ENCODE assay signal across 20 cellular contexts in genomic region chr10:28577506-28577905, GRCh38. TPM values are rescaled to one million over a fixed set of nuclear protein-coding genes. Genes with fewer than 3 reads are reported as not detected.
DNase-seq lines count a peak whose midpoint lies in the region; ATAC-seq, FAIRE-seq and TF ChIP-seq lines count a peak whose summit lies in the region.
"Had no signal": no experiment of that assay in that cellular context is flagged by ENCODE, and none has a peak within 500 bp of the region (broad histone marks: within the 10 kb centered on the region; RNA-seq: fewer than 3 reads in every experiment).

No MANE protein-coding gene starts in this region.

- H3K36me3 Mint-ChIP-seq in natural killer cell: no peaks in the 10 kb centered on the region
- peaks cover 6% of the 10 kb centered on the region for H3K36me3 Mint-ChIP-seq in natural killer cell treated with Interleukin-12 subunit alpha and Interleukin-12 subunit beta and Interleukin-15 and Interleukin-18, amount 100 ng/mL, for 72 hours
- H3K36me3 Mint-ChIP-seq in T-helper 17 cell (ENCODE audit: low read depth): peaks cover 7% of the 10 kb centered on the region
- H3K36me3 Mint-ChIP-seq in memory B cell: peaks cover 20% of the 10 kb centered on the region

- H3K4me3 ChIP-seq in skeletal muscle tissue (ENCODE audit: low read length in 3 of 3) (no peak overlapping the region), kidney (ENCODE audit: low read length in 2 of 2) (no peak overlapping the region)
- H3K4me3 ChIP-seq: BLaER1 treated with 17β-estradiol and CSF1 and Interleukin-3, amounts not matched to agents 10 nM and 100 nM had no signal

- H3K4me3 Mint-ChIP-seq in natural killer cell: peak overlapping the region; percentile 35
- no peak overlapping the region for H3K4me3 Mint-ChIP-seq in natural killer cell treated with Interleukin-12 subunit alpha and Interleukin-12 subunit beta and Interleukin-15 and Interleukin-18, amount 100 ng/mL, for 72 hours
- H3K4me3 Mint-ChIP-seq in T-helper 17 cell: peak overlapping the region; percentile 12
- no peak overlapping the region for H3K4me3 Mint-ChIP-seq in memory B cell

- H3K36me3 ChIP-seq in skeletal muscle tissue (ENCODE audit: control insufficient read depth in 3 of 3, insufficient read depth in 3 of 3, low read length in 3 of 3) (no peaks in the 10 kb centered on the region), kidney (ENCODE audit: control insufficient read depth in 1 of 2, insufficient read depth in 2 of 2, low read length in 2 of 2) (peaks cover 0 to 5% of the 10 kb centered on the region in 2 donors)

- H3K9me3 Mint-ChIP-seq in natural killer cell: no peaks in the 10 kb centered on the region
- H3K9me3 Mint-ChIP-seq in natural killer cell treated with Interleukin-12 subunit alpha and Interleukin-12 subunit beta and Interleukin-15 and Interleukin-18, amount 100 ng/mL, for 72 hours: no peaks in the 10 kb centered on the region
- H3K9me3 Mint-ChIP-seq in memory B cell: no peaks in the 10 kb centered on the region

- ATAC-seq in natural killer cell: no peak
- ATAC-seq in natural killer cell treated with Interleukin-12 subunit alpha and Interleukin-12 subunit beta and Interleukin-15 and Interleukin-18, amount 100 ng/mL, for 72 hours: no peak
- no peak for ATAC-seq in T-helper 17 cell
- ATAC-seq in memory B cell (ENCODE audit: low read depth): no peak
- ATAC-seq: PC-3 had no signal

- H3K4me1 Mint-ChIP-seq in natural killer cell: peaks cover 84 to 93% of the 10 kb centered on the region in 2 donors
- peaks cover 67 to 71% of the 10 kb centered on the region in 2 donors for H3K4me1 Mint-ChIP-seq in natural killer cell treated with Interleukin-12 subunit alpha and Interleukin-12 subunit beta and Interleukin-15 and Interleukin-18, amount 100 ng/mL, for 72 hours (ENCODE audit: low read depth in 2 of 2)
- peaks cover 64% of the 10 kb centered on the region for H3K4me1 Mint-ChIP-seq in T-helper 17 cell
- H3K4me1 Mint-ChIP-seq in memory B cell: peaks cover 42% of the 10 kb centered on the region

- no peak for DNase-seq in natural killer cell
- DNase-seq in natural killer cell treated with Interleukin-12 subunit alpha and Interleukin-12 subunit beta and Interleukin-15 and Interleukin-18, amount 100 ng/mL, for 72 hours (ENCODE audit: low spot score): no peak
- no peak for DNase-seq in T-helper 17 cell
- no peak for DNase-seq in memory B cell (ENCODE audit: low spot score in 2 of 2)
- no peak for DNase-seq in NCI-H2107 treated with DMSO at 0.1 percent for 48 hours (lab: John Stamatoyannopoulos, UW; ENCODE audit: unreplicated experiment)
- DNase-seq in kidney: no peak
- DNase-seq: COR-L47, DMS 273 treated with DMSO at 0.1 percent for 48 hours, DND-41, MV-4-11, NCI-H1417, NCI-H187 treated with DMSO at 0.1 percent for 48 hours, NCI-H226, NCI-H524, NCI-H82, PC-3, RPMI8226 had no signal

- TF ChIP-seq CTCF in natural killer cell (IDR thresholded peaks at IDR 0.05) (no peak), kidney (IDR thresholded peaks at IDR 0.05; ENCODE audit: borderline replicate concordance, extremely low read depth, insufficient read depth) (no peak)

- no peak for FAIRE-seq in kidney (lab: Jason Lieb, UNC)

- H3K27ac ChIP-seq in skeletal muscle tissue (ENCODE audit: low read depth, low read length) (peak overlapping the region; percentile 25), kidney (ENCODE audit: low read depth in 2 of 2, low read length in 2 of 2) (no peak overlapping the region)
- H3K27ac ChIP-seq: BLaER1 treated with 17β-estradiol and CSF1 and Interleukin-3, amounts not matched to agents 10 nM and 100 nM; KMS-11 had no signal

- H3K4me1 ChIP-seq in skeletal muscle tissue (ENCODE audit: control insufficient read depth in 3 of 3, insufficient read depth in 3 of 3, low read length in 3 of 3): peaks cover 26 to 46% (median 31%) of the 10 kb centered on the region in 3 donors
- H3K4me1 ChIP-seq in kidney (ENCODE audit: control insufficient read depth in 1 of 2, insufficient read depth in 1 of 2, low read depth in 1 of 2, low read length in 2 of 2): peaks cover 4 to 6% of the 10 kb centered on the region in 2 donors

- no peaks in the 10 kb centered on the region for H3K27me3 ChIP-seq in skeletal muscle tissue (ENCODE audit: control insufficient read depth in 3 of 3, insufficient read depth in 3 of 3, low read length in 3 of 3)
- H3K27me3 ChIP-seq: BLaER1 treated with 17β-estradiol and CSF1 and Interleukin-3, amounts not matched to agents 10 nM and 100 nM had no signal

- H3K9me3 ChIP-seq in T-helper 17 cell (ENCODE audit: control insufficient read depth, low read length, poor library complexity, severe bottlenecking) (no peaks in the 10 kb centered on the region), skeletal muscle tissue (ENCODE audit: control insufficient read depth in 3 of 3, low read length in 3 of 3) (no peaks in the 10 kb centered on the region), kidney (ENCODE audit: control insufficient read depth in 1 of 2, low read length in 2 of 2) (no peaks in the 10 kb centered on the region)
- H3K9me3 ChIP-seq: BLaER1 treated with 17β-estradiol and CSF1 and Interleukin-3, amounts not matched to agents 10 nM and 100 nM had no signal

- H3K27me3 Mint-ChIP-seq in natural killer cell (ENCODE audit: low read depth in 2 of 2) (no peaks in the 10 kb centered on the region), T-helper 17 cell (no peaks in the 10 kb centered on the region), memory B cell (no peaks in the 10 kb centered on the region)
- H3K27me3 Mint-ChIP-seq in natural killer cell treated with Interleukin-12 subunit alpha and Interleukin-12 subunit beta and Interleukin-15 and Interleukin-18, amount 100 ng/mL, for 72 hours: no peaks in the 10 kb centered on the region

- peak overlapping the region; percentile 68 to 78 for H3K27ac Mint-ChIP-seq in natural killer cell
- H3K27ac Mint-ChIP-seq in natural killer cell treated with Interleukin-12 subunit alpha and Interleukin-12 subunit beta and Interleukin-15 and Interleukin-18, amount 100 ng/mL, for 72 hours: peak overlapping the region in 1 of 2 donors; percentile 3
- H3K27ac Mint-ChIP-seq in T-helper 17 cell: no peak overlapping the region
- H3K27ac Mint-ChIP-seq in memory B cell: peak overlapping the region; percentile 52

- no peak overlapping the region for H3K9ac ChIP-seq in skeletal muscle tissue (ENCODE audit: low read depth in 1 of 3, low read length in 3 of 3)
- H3K9ac ChIP-seq in kidney (ENCODE audit: low read length in 2 of 2): no peak overlapping the region
- H3K9ac ChIP-seq: BLaER1 treated with 17β-estradiol and CSF1 and Interleukin-3, amounts not matched to agents 10 nM and 100 nM; KMS-11 had no signal

- intact Hi-C loops in natural killer cell (cut with micrococcal nuclease): loop anchor here (5.0 kb wide), 1 partner anchor 40 kb away; no protein-coding TSS in a partner anchor
- intact Hi-C loops in kidney (cut with DNase I): no loop called here

RNA-seq across cellular contexts. Expression of gene WAC, which starts 44.6 kb away (rescaled TPM):
- total RNA-seq in natural killer cell (100 to 1,000 TPM; 225 to 245 (median 226) TPM), T-helper 17 cell (100 to 1,000 TPM; 171 to 195 TPM), skeletal muscle tissue (78.3 TPM), kidney (107 TPM)
- total RNA-seq in natural killer cell treated with Interleukin-12 subunit alpha and Interleukin-12 subunit beta and Interleukin-15 and Interleukin-18, amount 100 ng/mL, for 72 hours: 100 to 1,000 TPM; 136 to 146 TPM
- polyA plus RNA-seq in kidney (ENCODE audit: insufficient read depth, low read depth, low replicate concordance): 33.4 TPM

Comparison
In these comparisons a context has a peak if more than half of its experiments do, and no peak if none do; other contexts are left out.
1. H3K4me3 Mint-ChIP-seq: peak in natural killer cell (single experiment) and T-helper 17 cell (single experiment); none in natural killer cell treated with Interleukin-12 subunit alpha and Interleukin-12 subunit beta and Interleukin-15 and Interleukin-18, amount 100 ng/mL, for 72 hours (single experiment) and memory B cell (single experiment).